ENCODE assay signal across 8 cellular contexts in genomic region chr5:132963175-132964104, GRCh38. TPM values are rescaled to one million over a fixed set of nuclear protein-coding genes. Genes with fewer than 3 reads are reported as not detected.
A peak's percentile ranks its signal among the peaks of the same experiment; 100 is the strongest.
DNase-seq lines count a peak whose midpoint lies in the region; ATAC-seq and TF ChIP-seq lines count a peak whose summit lies in the region.

Gene AFF4 (minus strand): TSS chr5:132963634. CDS start chr5:132937189, 26,445 bp downstream.

- TF ChIP-seq CTCF in AG09309 (IDR thresholded peaks at IDR 0.05; ENCODE audit: control insufficient read depth, insufficient read depth, low read depth, low read length, missing control alignments) (no peak), chondrocyte (IDR thresholded peaks at IDR 0.05) (peak; percentile 15)

- peaks cover 38% of the 10 kb centered on the region for H3K4me1 Mint-ChIP-seq in chondrocyte (ENCODE audit: low read depth)

- H3K36me3 Mint-ChIP-seq in chondrocyte (ENCODE audit: low read depth) = peaks cover 2% of the 10 kb centered on the region

- peak within 1 kb of the TSS; percentile 100 for H3K27ac Mint-ChIP-seq in chondrocyte (ENCODE audit: unreplicated experiment)

- H3K27me3 Mint-ChIP-seq in chondrocyte (ENCODE audit: low read depth) = no peaks in the 10 kb centered on the region

- peak within 1 kb of the TSS; percentile 77 for H3K4me3 ChIP-seq in AG09309 (ENCODE audit: control insufficient read depth, low read depth, low read length)

- DNase-seq in AG09309 (ENCODE audit: low read depth) (peak; percentile 87), NCI-H345 treated with DMSO at 0.1 percent for 48 hours (lab: John Stamatoyannopoulos, UW; ENCODE audit: unreplicated experiment) (peak; percentile 71), chondrocyte (ENCODE audit: low spot score) (peak; percentile 99), kidney glomerular epithelial cell (lab: John Stamatoyannopoulos, UW) (peak; percentile 71)
- DNase-seq in activated CD4-positive, alpha-beta T cell treated with anti-CD3 and anti-CD28 coated beads for 24 hours (ENCODE audit: low read depth in 2 of 2) = peak; percentile 69 to 78
- DNase-seq in stimulated activated CD4-positive, alpha-beta T cell treated with anti-CD3 and anti-CD28 coated beads, Interleukin-1b, Interleukin-23, amount 100 ng/mL, for 1 hour (ENCODE audit: low read depth in 2 of 2) = peak; percentile 62 to 68

- peak within 1 kb of the TSS; percentile 97 for H3K4me3 Mint-ChIP-seq in chondrocyte (ENCODE audit: unreplicated experiment)

- no peaks in the 10 kb centered on the region for H3K9me3 Mint-ChIP-seq in chondrocyte (ENCODE audit: low read depth)

- ATAC-seq in GM18909 (IDR thresholded peaks at IDR 0.05; ENCODE audit: poor library complexity, unreplicated experiment) = peak; percentile 97
- peak; percentile 94 for ATAC-seq in HG03175 (IDR thresholded peaks at IDR 0.05; ENCODE audit: unreplicated experiment)

RNA-seq across cellular contexts. Expression of gene AFF4, which starts in this region (rescaled TPM):
- 104 to 128 TPM (median 122 TPM) in 3 replicates for total RNA-seq in chondrocyte

Comparison
In these comparisons a context has a peak if more than half of its experiments do, and no peak if none do; other contexts are left out.
1. Peak in every context shown above with its lines: DNase-seq, ATAC-seq and H3K4me3 ChIP-seq.